In the genomic region with DNA sequence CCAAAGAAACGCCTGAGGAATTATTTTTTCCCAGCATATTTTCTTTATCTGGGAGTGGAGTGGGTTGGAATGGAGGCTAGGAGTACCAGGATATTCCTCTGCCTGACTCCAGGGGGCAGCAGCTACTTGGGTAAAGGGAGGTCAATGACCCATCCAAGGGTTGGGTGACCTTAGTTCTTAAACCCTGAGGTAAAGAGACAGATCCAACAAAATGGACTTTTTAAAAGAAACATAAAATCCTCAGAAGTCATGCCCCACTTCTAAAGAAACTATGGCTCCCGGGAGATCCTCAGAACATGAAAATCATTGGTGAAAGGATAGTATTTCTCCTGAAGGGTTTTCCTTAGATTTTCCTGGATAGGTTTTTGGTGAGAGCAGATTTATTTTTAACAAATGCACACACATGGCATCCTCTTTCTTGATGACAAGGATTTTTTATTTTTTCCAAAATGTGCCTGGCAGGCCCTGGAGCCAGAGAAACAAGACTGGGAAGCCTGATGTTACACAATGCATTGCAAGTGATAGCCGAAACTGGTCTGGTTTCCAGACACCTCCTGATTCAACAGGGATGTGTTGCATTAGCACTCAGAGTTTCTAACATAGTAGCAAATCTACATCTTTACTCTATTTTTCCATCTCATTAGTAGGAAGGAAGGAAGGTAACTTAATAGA, we compare ENCODE assay signal across 8 cellular contexts.
DNase-seq lines count a peak whose midpoint lies in the region; TF ChIP-seq lines count a peak whose summit lies in the region.

No MANE protein-coding gene starts in this region.

- no peaks in the 10 kb centered on the region for H3K36me3 ChIP-seq in GM06990 (ENCODE audit: control insufficient read depth, insufficient read depth, low read length)
- H3K36me3 ChIP-seq in ascending aorta = no peaks in the 10 kb centered on the region
- H3K36me3 ChIP-seq in iPS DF 6.9 (ENCODE audit: control insufficient read depth, insufficient read depth, low read length) = no peaks in the 10 kb centered on the region

- no CpG with 5 or more reads among the region's 3 CpGs for WGBS in iPS DF 6.9 (ENCODE audit: insufficient coverage, insufficient read length)

- DNase-seq in AG09309 (ENCODE audit: low read depth) = peak; percentile 5
- DNase-seq in GM06990 (ENCODE audit: extremely low read depth, insufficient read length) = no peak
- peak; percentile 51 for DNase-seq in NCI-H1105 (lab: John Stamatoyannopoulos, UW)
- no peak for DNase-seq in ascending aorta (ENCODE audit: low spot score in 2 of 2)
- peak; percentile 43 for DNase-seq in iPS DF 6.9 (ENCODE audit: low read depth, low spot score)
- peak; percentile 43 for DNase-seq in stimulated activated CD8-positive, alpha-beta memory T cell treated with anti-CD3 and anti-CD28 coated beads, Interleukin-4, amount 100 ng/mL, for 48 hours
- DNase-seq in GOT3 (lab: John Stamatoyannopoulos, UW) = no peak
- no peak for DNase-seq in activated CD4-positive, CD25-positive, alpha-beta regulatory T cell treated with anti-CD3 and anti-CD28 coated beads, Interleukin-2, amount 50 U/mL, for 72 hours

- intact Hi-C loops in ascending aorta (cut with DNase I) = no loop called here

- TF ChIP-seq CTCF in AG09309 (IDR thresholded peaks at IDR 0.05; ENCODE audit: control insufficient read depth, insufficient read depth, low read depth, low read length, missing control alignments) (peak; percentile 87), GM06990 (IDR thresholded peaks at IDR 0.05; ENCODE audit: insufficient read depth, low read length, poor library complexity, severe bottlenecking) (peak; percentile 29), ascending aorta (IDR thresholded peaks at IDR 0.05) (peak; percentile 11 to 61 (median 41))

- H3K9me3 ChIP-seq in ascending aorta (no peaks in the 10 kb centered on the region), iPS DF 6.9 (ENCODE audit: control insufficient read depth, insufficient read depth, low read length) (no peaks in the 10 kb centered on the region)

- H3K4me3 ChIP-seq in AG09309 (ENCODE audit: control insufficient read depth, low read depth, low read length) = no peak overlapping the region; the same call in 1 of the 2 replicates
- H3K4me3 ChIP-seq in GM06990 (replicated peaks; ENCODE audit: low read depth, low read length) = no peak overlapping the region
- H3K4me3 ChIP-seq in ascending aorta = no peak overlapping the region
- H3K4me3 ChIP-seq in iPS DF 6.9 (ENCODE audit: low read length) = no peak overlapping the region

- H3K27ac ChIP-seq in ascending aorta (no peak overlapping the region), iPS DF 6.9 (ENCODE audit: low read length) (no peak overlapping the region)

- H3K4me1 ChIP-seq in ascending aorta (no peaks in the 10 kb centered on the region), iPS DF 6.9 (ENCODE audit: control insufficient read depth, insufficient read depth, low read length) (no peaks in the 10 kb centered on the region)

- H3K27me3 ChIP-seq in GM06990 (replicated peaks; ENCODE audit: control insufficient read depth, insufficient read depth, low read length) (no peaks in the 10 kb centered on the region), ascending aorta (no peaks in the 10 kb centered on the region), iPS DF 6.9 (ENCODE audit: control insufficient read depth, insufficient read depth, low read length) (no peaks in the 10 kb centered on the region)

Comparison
In these comparisons a context has a peak if more than half of its experiments do, and no peak if none do; other contexts are left out.
1. DNase-seq: peak in AG09309 (single experiment), NCI-H1105 (single experiment), iPS DF 6.9 (single experiment) and stimulated activated CD8-positive, alpha-beta memory T cell treated with anti-CD3 and anti-CD28 coated beads, Interleukin-4, amount 100 ng/mL, for 48 hours (single experiment); none in GM06990 (single experiment), ascending aorta (0 of 2), GOT3 (single experiment) and activated CD4-positive, CD25-positive, alpha-beta regulatory T cell treated with anti-CD3 and anti-CD28 coated beads, Interleukin-2, amount 50 U/mL, for 72 hours (single experiment).
2. CTCF ChIP-seq: peak in every context shown above with its lines; median percentile 87 in AG09309; 41 in ascending aorta; 29 in GM06990.